Comparison of ENCODE assay signal across 1 cellular context in genomic region chr22:41446057-41446501, GRCh38.
TF ChIP-seq lines count a peak whose summit lies in the region.

No MANE protein-coding gene starts in this region.

TF ChIP-seq in GM12878, 131 proteins besides CTCF, POLR2A, EP300 and RAD21:
- TF ChIP-seq SRF (IDR thresholded peaks at IDR 0.05; ENCODE audit: low read depth in 2 of 2, low read length in 2 of 2) = no peak
- TF ChIP-seq CEBPZ (IDR thresholded peaks at IDR 0.05; ENCODE audit: low read depth, low read length) = no peak
- TF ChIP-seq TCF7 (IDR thresholded peaks at IDR 0.05; ENCODE audit: borderline replicate concordance) = no peak
- TF ChIP-seq HDGF (IDR thresholded peaks at IDR 0.05) = 0 out of 2 replicates have a peak, but pooled peaks have one; percentile 22
- TF ChIP-seq HSF1 (IDR thresholded peaks at IDR 0.05; ENCODE audit: low read depth, low read length) = no peak
- TF ChIP-seq FOXK2 (IDR thresholded peaks at IDR 0.05) = no peak
- TF ChIP-seq CBFB (IDR thresholded peaks at IDR 0.05; ENCODE audit: low read depth) = no peak
- TF ChIP-seq MEF2B (IDR thresholded peaks at IDR 0.05; ENCODE audit: partially characterized antibody, poor library complexity, severe bottlenecking) = no peak
- TF ChIP-seq IKZF2 (IDR thresholded peaks at IDR 0.05) = peak in 1 of 2 experiments; percentile 16; a peak in 2 of 4 replicates
